Comparison of ENCODE assay signal across 8 cellular contexts in the genomic region with DNA sequence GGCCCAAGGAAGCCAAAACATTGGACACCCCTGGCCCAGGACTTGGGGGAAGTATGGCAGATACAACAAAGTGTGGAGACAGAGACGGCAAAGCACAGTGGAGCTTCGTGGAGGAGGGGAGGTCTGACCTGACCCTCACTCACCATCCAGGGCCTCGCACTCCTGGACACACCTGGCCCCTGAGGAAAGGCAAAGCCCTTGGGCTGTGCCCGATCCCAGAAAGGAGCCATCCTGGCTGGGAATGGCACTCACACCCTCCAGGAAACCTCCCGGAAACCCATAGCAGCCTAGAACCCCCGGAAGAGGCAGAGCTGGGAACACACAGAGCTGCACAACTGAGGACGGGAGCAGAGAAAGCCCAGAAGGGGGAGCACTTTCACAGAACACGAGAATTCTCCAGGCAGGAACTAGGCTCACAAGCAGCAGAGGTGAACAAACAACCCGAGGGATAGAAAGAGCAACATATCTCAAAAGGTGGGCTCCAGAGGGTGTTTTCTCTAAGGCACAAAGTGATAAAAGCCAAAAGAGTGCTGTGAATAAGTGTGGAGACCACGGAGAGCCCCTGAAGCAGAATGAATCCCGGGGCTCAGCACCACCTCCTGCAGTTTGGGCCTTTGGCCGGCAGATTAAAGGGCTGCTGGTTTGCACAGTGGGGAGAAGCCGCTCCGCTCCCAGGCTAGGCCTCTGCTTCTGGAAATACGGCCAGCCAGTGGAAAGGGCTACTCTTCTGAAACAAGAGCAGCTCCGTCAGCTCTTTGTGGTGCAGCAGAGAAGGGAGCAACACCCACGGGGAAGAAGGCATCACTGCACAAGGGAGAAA.
DNase-seq lines count a peak whose midpoint lies in the region; ATAC-seq lines count a peak whose summit lies in the region.

No MANE protein-coding gene starts in this region.

- no peaks in the 10 kb centered on the region for H3K27me3 ChIP-seq in right cardiac atrium (ENCODE audit: control insufficient read depth, insufficient read depth)

- H3K9me3 Mint-ChIP-seq in activated naive CD8-positive, alpha-beta T cell treated with anti-CD3 and anti-CD28 coated beads, Interleukin-2, amount 10 ng/mL, durations not matched to agents 7 days and 5 days = no peaks in the 10 kb centered on the region
- no peaks in the 10 kb centered on the region for H3K9me3 Mint-ChIP-seq in activated naive CD8-positive, alpha-beta T cell treated with anti-CD3 and anti-CD28 coated beads for 36 hours

- H3K27ac ChIP-seq in angular gyrus (ENCODE audit: low read depth, low read length) (peak overlapping the region; percentile 65), right cardiac atrium (ENCODE audit: low read length) (no peak overlapping the region)

- H3K4me1 Mint-ChIP-seq in activated naive CD8-positive, alpha-beta T cell treated with anti-CD3 and anti-CD28 coated beads, Interleukin-2, amount 10 ng/mL, durations not matched to agents 7 days and 5 days = peaks cover 1% of the 10 kb centered on the region
- no peaks in the 10 kb centered on the region for H3K4me1 Mint-ChIP-seq in activated naive CD8-positive, alpha-beta T cell treated with anti-CD3 and anti-CD28 coated beads for 36 hours

- no peaks in the 10 kb centered on the region for H3K4me1 ChIP-seq in right cardiac atrium (ENCODE audit: control insufficient read depth, insufficient read depth, low read length)

- no peak for DNase-seq in activated naive CD8-positive, alpha-beta T cell treated with anti-CD3 and anti-CD28 coated beads, Interleukin-2, amount 10 ng/mL, durations not matched to agents 7 days and 5 days
- no peak for DNase-seq in activated naive CD8-positive, alpha-beta T cell treated with anti-CD3 and anti-CD28 coated beads for 36 hours
- peak; percentile 9 for DNase-seq in MV-4-11 (lab: John Stamatoyannopoulos, UW)
- peak in 2 of 3 donors; percentile 37 to 75 for DNase-seq in right cardiac atrium
- peak; percentile 65 for DNase-seq in retina
- no peak for DNase-seq in SHP77 treated with DMSO at 0.1 percent for 48 hours (lab: John Stamatoyannopoulos, UW)
- no peak for DNase-seq in NCI-H1436 treated with DMSO at 0.1 percent for 48 hours (lab: John Stamatoyannopoulos, UW)

- no peak overlapping the region for H3K4me3 ChIP-seq in right cardiac atrium (ENCODE audit: low read length)

- 57% methylated on average over 17 of the region's 17 CpGs for WGBS in right cardiac atrium

- intact Hi-C loops in right cardiac atrium (cut with DNase I) = loop anchor here in 1 of 4 donors (10.0 kb wide), 1 partner anchor 330 kb away; no protein-coding TSS in a partner anchor

- peaks cover 6% of the 10 kb centered on the region for H3K36me3 Mint-ChIP-seq in activated naive CD8-positive, alpha-beta T cell treated with anti-CD3 and anti-CD28 coated beads, Interleukin-2, amount 10 ng/mL, durations not matched to agents 7 days and 5 days
- peaks cover 7% of the 10 kb centered on the region for H3K36me3 Mint-ChIP-seq in activated naive CD8-positive, alpha-beta T cell treated with anti-CD3 and anti-CD28 coated beads for 36 hours

- POLR2A ChIA-PET in activated naive CD8-positive, alpha-beta T cell treated with anti-CD3 and anti-CD28 coated beads, Interleukin-2, amount 10 ng/mL, durations not matched to agents 7 days and 5 days (lab: Charles Lee) = no interaction called here

- H3K9me3 ChIP-seq in right cardiac atrium (ENCODE audit: control insufficient read depth, low read length) = no peaks in the 10 kb centered on the region

- H3K4me3 Mint-ChIP-seq in activated naive CD8-positive, alpha-beta T cell treated with anti-CD3 and anti-CD28 coated beads, Interleukin-2, amount 10 ng/mL, durations not matched to agents 7 days and 5 days = no peak overlapping the region
- H3K4me3 Mint-ChIP-seq in activated naive CD8-positive, alpha-beta T cell treated with anti-CD3 and anti-CD28 coated beads for 36 hours = no peak overlapping the region

- no peaks in the 10 kb centered on the region for H3K27me3 Mint-ChIP-seq in activated naive CD8-positive, alpha-beta T cell treated with anti-CD3 and anti-CD28 coated beads, Interleukin-2, amount 10 ng/mL, durations not matched to agents 7 days and 5 days
- H3K27me3 Mint-ChIP-seq in activated naive CD8-positive, alpha-beta T cell treated with anti-CD3 and anti-CD28 coated beads for 36 hours = no peaks in the 10 kb centered on the region

- peak overlapping the region; percentile 34 for H3K27ac Mint-ChIP-seq in activated naive CD8-positive, alpha-beta T cell treated with anti-CD3 and anti-CD28 coated beads, Interleukin-2, amount 10 ng/mL, durations not matched to agents 7 days and 5 days
- no peak overlapping the region for H3K27ac Mint-ChIP-seq in activated naive CD8-positive, alpha-beta T cell treated with anti-CD3 and anti-CD28 coated beads for 36 hours

- no peak for ATAC-seq in activated naive CD8-positive, alpha-beta T cell treated with anti-CD3 and anti-CD28 coated beads, Interleukin-2, amount 10 ng/mL, durations not matched to agents 7 days and 5 days (ENCODE audit: low read depth)
- peak; percentile 59 for ATAC-seq in right cardiac atrium

Comparison
In these comparisons a context has a peak if more than half of its experiments do, and no peak if none do; other contexts are left out.
1. DNase-seq: peak in MV-4-11 (single experiment), right cardiac atrium (2 of 3) and retina (single experiment); none in activated naive CD8-positive, alpha-beta T cell treated with anti-CD3 and anti-CD28 coated beads, Interleukin-2, amount 10 ng/mL, durations not matched to agents 7 days and 5 days (single experiment), activated naive CD8-positive, alpha-beta T cell treated with anti-CD3 and anti-CD28 coated beads for 36 hours (single experiment), SHP77 treated with DMSO at 0.1 percent for 48 hours (single experiment) and NCI-H1436 treated with DMSO at 0.1 percent for 48 hours (single experiment).